ENCODE assay signal across 9 cellular contexts in the genomic region with DNA sequence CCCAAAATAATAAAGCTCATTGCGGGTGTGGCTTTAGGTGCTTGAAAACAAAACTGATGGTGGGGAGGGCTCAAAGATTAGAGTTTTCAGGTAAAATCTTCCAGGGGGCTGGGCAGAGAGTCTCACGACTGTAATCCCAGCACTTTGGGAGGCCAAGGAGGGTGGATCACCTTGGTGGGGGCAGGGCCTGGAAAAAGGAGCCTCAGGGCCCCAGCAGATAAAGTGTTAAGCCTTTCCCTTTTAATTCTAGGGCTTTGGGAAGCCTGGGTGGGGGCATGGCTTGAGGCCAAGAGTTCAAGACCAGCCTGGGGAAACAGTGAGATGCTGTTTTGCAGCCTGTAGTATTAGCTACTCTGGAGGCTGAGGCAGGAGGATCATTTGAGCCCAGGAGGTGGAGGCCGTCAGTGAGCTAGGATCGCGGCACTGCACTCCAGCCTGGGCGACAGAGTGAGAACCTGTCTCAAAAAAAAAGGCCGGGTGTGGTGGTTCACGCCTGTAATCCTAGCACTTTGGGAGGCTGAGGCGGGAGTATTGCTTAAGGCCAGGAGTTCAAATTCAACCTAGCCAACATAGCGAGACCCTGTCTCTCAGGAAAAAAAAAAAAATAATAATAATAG. TPM values are rescaled to one million over a fixed set of nuclear protein-coding genes. Genes with fewer than 3 reads are reported as not detected.
DNase-seq lines count a peak whose midpoint lies in the region; ATAC-seq and TF ChIP-seq lines count a peak whose summit lies in the region.
"Had no signal": no experiment of that assay in that cellular context is flagged by ENCODE, and none has a peak within 500 bp of the region (broad histone marks: within the 10 kb centered on the region; RNA-seq: fewer than 3 reads in every experiment).

No MANE protein-coding gene starts in this region.

- H3K18ac ChIP-seq in IMR-90 (ENCODE audit: low read depth, low read length) (no peak overlapping the region), H9 (ENCODE audit: insufficient read length, low read depth, low read length) (no peak overlapping the region)

- H2AFZ ChIP-seq in IMR-90 (replicated peaks; ENCODE audit: low read length, poor library complexity) (no peak overlapping the region), H9 (ENCODE audit: low read length) (no peak overlapping the region)

- no peak overlapping the region for H2BK15ac ChIP-seq in IMR-90 (ENCODE audit: low read depth, low read length)
- H2BK15ac ChIP-seq in H9 (ENCODE audit: low read depth, low read length): no peak overlapping the region

- intact Hi-C loops in IMR-90 (cut with micrococcal nuclease): loop anchor here (1.0 to 2.0 kb wide), 3 partner anchors 33 to 147 kb away; no protein-coding TSS in a partner anchor

- CTCF ChIA-PET in AG04449 (lab: Yijun Ruan, JAX): interaction anchor here (0.7 to 4.9 kb wide), 33 partner anchors 10 to 1638 kb away, joined by 3 to 68 read pairs (median 5); a partner anchor contains a TSS
- CTCF ChIA-PET in IMR-90 (lab: Yijun Ruan, JAX): interaction anchor here (0.6 to 4.5 kb wide), 7 partner anchors 12 to 163 kb away, joined by 3 to 29 read pairs (median 3); no protein-coding TSS in a partner anchor

- H4K8ac ChIP-seq in IMR-90 (ENCODE audit: low read depth in 2 of 2, low read length in 2 of 2): peak overlapping the region in 1 of 2 experiments; percentile 38; a peak in 1 of 4 replicates
- H4K8ac ChIP-seq in H9 (replicated peaks; ENCODE audit: insufficient read length, low read depth, low read length): no peak overlapping the region

- H3K36me3 Mint-ChIP-seq in central memory CD8-positive, alpha-beta T cell (ENCODE audit: insufficient read depth): peaks cover 34% of the 10 kb centered on the region
- peaks cover 10% of the 10 kb centered on the region for H3K36me3 Mint-ChIP-seq in natural killer cell treated with Interleukin-12 subunit alpha and Interleukin-12 subunit beta and Interleukin-15 and Interleukin-18, amount 100 ng/mL, for 72 hours
- H3K36me3 Mint-ChIP-seq in H9 (ENCODE audit: insufficient read depth in 1 of 3, low read depth in 3 of 3): peaks cover 16 to 39% (median 35%) of the 10 kb centered on the region in 3 experiments

- peaks cover 4% of the 10 kb centered on the region; the same call in 1 of the 2 replicates for H3K79me2 ChIP-seq in H9 (ENCODE audit: insufficient read depth, low read length)

- H4K20me1 ChIP-seq in IMR-90 (ENCODE audit: insufficient read depth, low read length): peaks cover 10% of the 10 kb centered on the region
- no peaks in the 10 kb centered on the region for H4K20me1 ChIP-seq in H9 (ENCODE audit: control insufficient read depth, insufficient read depth, insufficient read length)

- H3K14ac ChIP-seq in IMR-90 (replicated peaks; ENCODE audit: low read depth, low read length): no peak overlapping the region
- no peak overlapping the region for H3K14ac ChIP-seq in H9 (ENCODE audit: insufficient read depth, low read length)

- no peaks in the 10 kb centered on the region for H3K9me3 Mint-ChIP-seq in central memory CD8-positive, alpha-beta T cell
- H3K9me3 Mint-ChIP-seq in natural killer cell treated with Interleukin-12 subunit alpha and Interleukin-12 subunit beta and Interleukin-15 and Interleukin-18, amount 100 ng/mL, for 72 hours: no peaks in the 10 kb centered on the region
- H3K9me3 Mint-ChIP-seq in H9: no peaks in the 10 kb centered on the region; a peak in 1 of 5 replicates

- H3K4me1 ChIP-seq in IMR-90 (ENCODE audit: control insufficient read depth, insufficient read depth, low read length) (peaks cover 9% of the 10 kb centered on the region), H9 (ENCODE audit: insufficient read depth, low read length) (0 out of 2 replicates have a peak, but pooled peaks cover 3% of the 10 kb centered on the region)

- H3K9me3 ChIP-seq in IMR-90 (ENCODE audit: control insufficient read depth, insufficient read depth, low read length) (no peaks in the 10 kb centered on the region), H9 (ENCODE audit: control insufficient read depth, low read depth, low read length) (no peaks in the 10 kb centered on the region)

- WGBS in IMR-90 (ENCODE audit: extremely low coverage in 2 of 2, insufficient read length in 1 of 2), 2 experiments: 92% methylated on average over 5 of the region's 10 CpGs; no CpG with 5 or more reads in 1 of the 2 experiments
- WGBS in H9 (ENCODE audit: extremely low coverage, insufficient read length, low lambda C conversion rate): no CpG with 5 or more reads among the region's 10 CpGs

- TF ChIP-seq RAD21 in IMR-90 (IDR thresholded peaks at IDR 0.05; ENCODE audit: low read length): no peak

- no peaks in the 10 kb centered on the region for H3K27me3 Mint-ChIP-seq in central memory CD8-positive, alpha-beta T cell
- no peaks in the 10 kb centered on the region for H3K27me3 Mint-ChIP-seq in natural killer cell treated with Interleukin-12 subunit alpha and Interleukin-12 subunit beta and Interleukin-15 and Interleukin-18, amount 100 ng/mL, for 72 hours
- no peaks in the 10 kb centered on the region for H3K27me3 Mint-ChIP-seq in H9 (ENCODE audit: low read depth)

- no peaks in the 10 kb centered on the region for H3K27me3 ChIP-seq in IMR-90 (ENCODE audit: control insufficient read depth, insufficient read depth, low read length)
- no peaks in the 10 kb centered on the region for H3K27me3 ChIP-seq in H9 (ENCODE audit: insufficient read depth, low read length)

- no peak overlapping the region for H3K4ac ChIP-seq in IMR-90 (ENCODE audit: low read depth, low read length)
- H3K4ac ChIP-seq in H9 (ENCODE audit: low read depth, low read length): no peak overlapping the region

- no peaks in the 10 kb centered on the region for H3K9me1 ChIP-seq in IMR-90 (ENCODE audit: insufficient read depth, low read length)

- H2BK12ac ChIP-seq in H9 (ENCODE audit: insufficient read length, low read depth, low read length): no peak overlapping the region

- no peak for DNase-seq in AG04449 (ENCODE audit: low read depth, low spot score)
- DNase-seq in IMR-90: no peak
- no peak for DNase-seq in central memory CD8-positive, alpha-beta T cell (ENCODE audit: low spot score in 2 of 2)
- DNase-seq in natural killer cell treated with Interleukin-12 subunit alpha and Interleukin-12 subunit beta and Interleukin-15 and Interleukin-18, amount 100 ng/mL, for 72 hours (ENCODE audit: low spot score): no peak
- DNase-seq in activated effector memory CD4-positive, alpha-beta T cell treated with Interleukin-2 at 50 U/mL for 16 hours: no peak
- DNase-seq in H9: no peak

- H3K23ac ChIP-seq in IMR-90 (ENCODE audit: low read depth, low read length) (no peak overlapping the region), H9 (ENCODE audit: insufficient read length, low read depth, low read length) (no peak overlapping the region)

- peak overlapping the region; percentile 99 for H3K27ac Mint-ChIP-seq in central memory CD8-positive, alpha-beta T cell (ENCODE audit: low read depth)
- H3K27ac Mint-ChIP-seq in natural killer cell treated with Interleukin-12 subunit alpha and Interleukin-12 subunit beta and Interleukin-15 and Interleukin-18, amount 100 ng/mL, for 72 hours: peak overlapping the region; percentile 55 to 88
- H3K27ac Mint-ChIP-seq in H9: no peak overlapping the region

- H3K79me1 ChIP-seq in IMR-90 (ENCODE audit: low read depth in 1 of 2, low read length in 2 of 2): peaks cover 31 to 77% of the 10 kb centered on the region in 2 experiments
- H3K79me1 ChIP-seq in H9 (ENCODE audit: insufficient read depth, low read depth, low read length, poor library complexity, severe bottlenecking): no peaks in the 10 kb centered on the region

- H2BK120ac ChIP-seq in IMR-90 (ENCODE audit: low read depth, low read length): no peak overlapping the region
- no peak overlapping the region for H2BK120ac ChIP-seq in H9 (ENCODE audit: low read depth, low read length, poor library complexity, severe bottlenecking)

- H4K5ac ChIP-seq in IMR-90 (ENCODE audit: low read depth, low read length) (no peak overlapping the region), H9 (ENCODE audit: insufficient read length, low read depth, low read length) (no peak overlapping the region)

- H3K23me2 ChIP-seq in H9 (ENCODE audit: insufficient read length, low read depth, low read length, poor library complexity, severe bottlenecking): peaks cover 20% of the 10 kb centered on the region

- POLR2A ChIA-PET in AG04449 (lab: Yijun Ruan, JAX): interaction anchor here (0.5 to 1.0 kb wide), 3 partner anchors 19 to 98 kb away, joined by 4 read pairs; a partner anchor contains a TSS
- POLR2A ChIA-PET in IMR-90 (lab: Charles Lee; ENCODE audit: unreplicated experiment): no interaction called here

- no peak overlapping the region for H2BK20ac ChIP-seq in IMR-90 (ENCODE audit: low read depth, low read length)
- no peak overlapping the region for H2BK20ac ChIP-seq in H9 (ENCODE audit: low read depth, low read length, poor library complexity, severe bottlenecking)

- peaks cover 44% of the 10 kb centered on the region for H3K36me3 ChIP-seq in IMR-90 (ENCODE audit: control insufficient read depth, insufficient read depth, low read length)

- peak overlapping the region; percentile 86 for H3K4me2 ChIP-seq in IMR-90 (ENCODE audit: low read depth, low read length)
- H3K4me2 ChIP-seq in H9 (ENCODE audit: insufficient read depth, insufficient read length, low read length): no peak overlapping the region

- H3K4me3 Mint-ChIP-seq in central memory CD8-positive, alpha-beta T cell: peak overlapping the region; percentile 94
- H3K4me3 Mint-ChIP-seq in natural killer cell treated with Interleukin-12 subunit alpha and Interleukin-12 subunit beta and Interleukin-15 and Interleukin-18, amount 100 ng/mL, for 72 hours: peak overlapping the region; percentile 99
- peak overlapping the region in 1 of 2 experiments; percentile 95; a peak in 4 of 5 replicates for H3K4me3 Mint-ChIP-seq in H9

- H4K91ac ChIP-seq in IMR-90 (ENCODE audit: insufficient read depth, low read depth, low read length): no peak overlapping the region
- H4K91ac ChIP-seq in H9 (ENCODE audit: insufficient read length, low read depth, low read length): no peak overlapping the region

- dilution Hi-C loops in IMR-90 (cut with HindIII; ENCODE audit: low sequenced_read_pairs, unreplicated experiment): no loop called here

- H3K4me3 ChIP-seq in AG04449 (ENCODE audit: low read depth, low read length) (peak overlapping the region; percentile 76), IMR-90 (ENCODE audit: insufficient read depth, low read depth, low read length) (peak overlapping the region; percentile 54)

- no peak for TF ChIP-seq CTCF in AG04449 (IDR thresholded peaks at IDR 0.05; ENCODE audit: insufficient read depth, low read length, missing control alignments)
- TF ChIP-seq CTCF in IMR-90 (conservative IDR thresholded peaks at IDR 0.05; ENCODE audit: low read depth, low read length): no peak
- no peak for TF ChIP-seq CTCF in H9 (conservative IDR thresholded peaks at IDR 0.05)

- no peak overlapping the region for H3T11ph ChIP-seq in H9 (ENCODE audit: low read length)

- in situ Hi-C loops in IMR-90 (cut with MboI; ENCODE audit: low sequenced_read_pairs): no loop called here

- H2AK5ac ChIP-seq in IMR-90 (ENCODE audit: low read depth, low read length) (no peak overlapping the region; the same call in 1 of the 2 replicates), H9 (ENCODE audit: insufficient read length, low read length) (no peak overlapping the region)

- H2BK5ac ChIP-seq in IMR-90 (ENCODE audit: low read depth, low read length, poor library complexity, severe bottlenecking): no peak overlapping the region
- H2BK5ac ChIP-seq in H9 (ENCODE audit: insufficient read length, low read length): no peak overlapping the region

- TF ChIP-seq POLR2A in IMR-90 (IDR thresholded peaks at IDR 0.05; ENCODE audit: low read depth, low read length): no peak

- no peak overlapping the region for H2AK9ac ChIP-seq in IMR-90 (replicated peaks; ENCODE audit: low read depth, low read length, poor library complexity)

- peaks cover 68% of the 10 kb centered on the region for H3K4me1 Mint-ChIP-seq in central memory CD8-positive, alpha-beta T cell
- H3K4me1 Mint-ChIP-seq in natural killer cell treated with Interleukin-12 subunit alpha and Interleukin-12 subunit beta and Interleukin-15 and Interleukin-18, amount 100 ng/mL, for 72 hours (ENCODE audit: low read depth in 2 of 2): peaks cover 45 to 46% of the 10 kb centered on the region in 2 donors
- peaks cover 18 to 25% of the 10 kb centered on the region in 2 experiments for H3K4me1 Mint-ChIP-seq in H9

- H3K9ac ChIP-seq in IMR-90 (ENCODE audit: low read depth, low read length): peak overlapping the region; percentile 69; the same call in 1 of the 2 replicates
- H3K9ac ChIP-seq in H9 (ENCODE audit: extremely low read depth, insufficient read length, low read length): no peak overlapping the region

- ATAC-seq in IMR-90 (ENCODE audit: low read depth) (no peak), GM19397 (IDR thresholded peaks at IDR 0.05; ENCODE audit: unreplicated experiment) (no peak), HG02623 (IDR thresholded peaks at IDR 0.05; ENCODE audit: unreplicated experiment) (no peak)
- ATAC-seq in central memory CD8-positive, alpha-beta T cell (replicated peaks; ENCODE audit: extremely low read depth, poor library complexity, severe bottlenecking): no peak
- no peak for ATAC-seq in natural killer cell treated with Interleukin-12 subunit alpha and Interleukin-12 subunit beta and Interleukin-15 and Interleukin-18, amount 100 ng/mL, for 72 hours

- no TSS peak for BruUV-seq in IMR-90 (replicated peaks; lab: Mats Ljungman, UMichigan)

- no peak overlapping the region for H3K27ac ChIP-seq in IMR-90 (ENCODE audit: insufficient read depth, low read length)
- no peak overlapping the region for H3K27ac ChIP-seq in H9 (ENCODE audit: insufficient read length, low read depth, low read length)

- H3K56ac ChIP-seq in IMR-90 (ENCODE audit: extremely low read depth, insufficient read depth, low read length): no peak overlapping the region
- H3K56ac ChIP-seq in H9 (ENCODE audit: insufficient read length, low read depth, low read length): no peak overlapping the region

RNA-seq across cellular contexts. Expression of a gene that starts 1.7 kb away (rescaled TPM):
- total RNA-seq in IMR-90 (2012; rRNA removed): 9.0 and 10.8 TPM in 2 replicates
- 6.8 and 9.9 TPM in 2 replicates for polyA plus RNA-seq in IMR-90 (2012; rRNA removed)
- polyA plus RNA-seq in IMR-90 (2012; cell fraction: cytosol; rRNA removed): 4.8 and 5.9 TPM in 2 replicates
- polyA plus RNA-seq in IMR-90 (2012; cell fraction: nucleus; rRNA removed; ENCODE audit: low replicate concordance): 24.0 and 30.1 TPM in 2 replicates
- 10 to 100 TPM; 36.8 to 42.6 TPM for total RNA-seq in natural killer cell treated with Interleukin-12 subunit alpha and Interleukin-12 subunit beta and Interleukin-15 and Interleukin-18, amount 100 ng/mL, for 72 hours
- 24.1 and 25.4 TPM in 2 replicates for total RNA-seq in H9 (2021)

RNA-seq across cellular contexts. Expression of a gene that starts 2.2 kb away (rescaled TPM):
- 8.6 and 13.8 TPM in 2 replicates for total RNA-seq in IMR-90 (2012; rRNA removed)
- 19.5 and 24.9 TPM in 2 replicates for polyA plus RNA-seq in IMR-90 (2012; rRNA removed)
- 15.5 and 19.7 TPM in 2 replicates for polyA plus RNA-seq in IMR-90 (2012; cell fraction: cytosol; rRNA removed)
- polyA plus RNA-seq in IMR-90 (2012; cell fraction: nucleus; rRNA removed; ENCODE audit: low replicate concordance): 8.5 and 11.8 TPM in 2 replicates
- total RNA-seq in natural killer cell treated with Interleukin-12 subunit alpha and Interleukin-12 subunit beta and Interleukin-15 and Interleukin-18, amount 100 ng/mL, for 72 hours: 10 to 100 TPM; 19.5 to 22.3 TPM
- total RNA-seq in H9 (2021): 16.3 and 19.7 TPM in 2 replicates

RNA-seq across cellular contexts. Expression of a gene that starts 17.7 kb away (rescaled TPM):
- total RNA-seq in IMR-90 (2012; rRNA removed) (not detected in 2 replicates), H9 (2021) (0.44 and 0.70 TPM in 2 replicates)
- 0.10 TPM in 2 replicates for polyA plus RNA-seq in IMR-90 (2012; rRNA removed)
- polyA plus RNA-seq in IMR-90 (2012; cell fraction: cytosol; rRNA removed): 0.02 TPM in 1 of 2 replicates, not detected in the other
- polyA plus RNA-seq in IMR-90 (2012; cell fraction: nucleus; rRNA removed; ENCODE audit: low replicate concordance): 0.47 and 1.0 TPM in 2 replicates
- 1 to 10 TPM; 1.1 to 1.8 TPM for total RNA-seq in natural killer cell treated with Interleukin-12 subunit alpha and Interleukin-12 subunit beta and Interleukin-15 and Interleukin-18, amount 100 ng/mL, for 72 hours

RNA-seq across cellular contexts. Expression of a gene that starts 18.6 kb away (rescaled TPM):
- 0.54 and 0.83 TPM in 2 replicates for total RNA-seq in IMR-90 (2012; rRNA removed)
- polyA plus RNA-seq in IMR-90 (2012; rRNA removed): 1.0 and 1.4 TPM in 2 replicates
- 1.0 and 1.5 TPM in 2 replicates for polyA plus RNA-seq in IMR-90 (2012; cell fraction: cytosol; rRNA removed)
- 2.4 and 3.2 TPM in 2 replicates for polyA plus RNA-seq in IMR-90 (2012; cell fraction: nucleus; rRNA removed; ENCODE audit: low replicate concordance)
- 1 to 10 TPM; 2.7 to 6.2 TPM for total RNA-seq in natural killer cell treated with Interleukin-12 subunit alpha and Interleukin-12 subunit beta and Interleukin-15 and Interleukin-18, amount 100 ng/mL, for 72 hours
- total RNA-seq in H9 (2021): 11.4 and 11.9 TPM in 2 replicates
- total RNA-seq: NCI-H460 had no signal

RNA-seq across cellular contexts. Expression of a gene that starts 18.9 kb away (rescaled TPM):
- total RNA-seq in IMR-90 (2012; rRNA removed): 12.2 and 12.5 TPM in 2 replicates
- 21.3 and 25.9 TPM in 2 replicates for polyA plus RNA-seq in IMR-90 (2012; rRNA removed)
- 18.9 and 21.7 TPM in 2 replicates for polyA plus RNA-seq in IMR-90 (2012; cell fraction: cytosol; rRNA removed)
- 14.3 and 17.2 TPM in 2 replicates for polyA plus RNA-seq in IMR-90 (2012; cell fraction: nucleus; rRNA removed; ENCODE audit: low replicate concordance)
- 10 to 100 TPM; 29.9 to 47.0 TPM for total RNA-seq in natural killer cell treated with Interleukin-12 subunit alpha and Interleukin-12 subunit beta and Interleukin-15 and Interleukin-18, amount 100 ng/mL, for 72 hours
- 38.0 and 42.8 TPM in 2 replicates for total RNA-seq in H9 (2021)

Comparison
In these comparisons a context has a peak if more than half of its experiments do, and no peak if none do; other contexts are left out.
1. H3K27ac Mint-ChIP-seq: peak in central memory CD8-positive, alpha-beta T cell (single experiment) and natural killer cell treated with Interleukin-12 subunit alpha and Interleukin-12 subunit beta and Interleukin-15 and Interleukin-18, amount 100 ng/mL, for 72 hours (2 of 2); none in H9 (0 of 3).